In genomic region chr13:33258437-33259193, GRCh38 we compare ENCODE assay signal across 13 cellular contexts. TPM values are rescaled to one million over a fixed set of nuclear protein-coding genes. Genes with fewer than 3 reads are reported as not detected.
DNase-seq lines count a peak whose midpoint lies in the region; ATAC-seq and TF ChIP-seq lines count a peak whose summit lies in the region.
"Had no signal": no experiment of that assay in that cellular context is flagged by ENCODE, and none has a peak within 500 bp of the region (broad histone marks: within the 10 kb centered on the region; RNA-seq: fewer than 3 reads in every experiment).

No MANE protein-coding gene starts in this region.

- TF ChIP-seq CTCF in A673 (conservative IDR thresholded peaks at IDR 0.05; ENCODE audit: low read depth, low read length) (no peak), gastroesophageal sphincter (IDR thresholded peaks at IDR 0.05) (no peak)

- H3K36me3 ChIP-seq in A673 (ENCODE audit: insufficient read depth, low read length, poor library complexity, severe bottlenecking) = no peaks in the 10 kb centered on the region
- H3K36me3 ChIP-seq in gastroesophageal sphincter = no peaks in the 10 kb centered on the region
- H3K36me3 ChIP-seq in neuron (ENCODE audit: insufficient read depth, low read length) = no peaks in the 10 kb centered on the region

- POLR2A ChIA-PET in A673 (lab: Charles Lee; ENCODE audit: low non-redundant PET) = no interaction called here

- H3K9me3 ChIP-seq in A673 (ENCODE audit: low read depth, low read length, poor library complexity, severe bottlenecking) (no peaks in the 10 kb centered on the region), gastroesophageal sphincter (no peaks in the 10 kb centered on the region), neuron (ENCODE audit: low read length) (no peaks in the 10 kb centered on the region)

- H3K4me3 ChIP-seq in A673 (ENCODE audit: low read depth, low read length, poor library complexity, severe bottlenecking) = no peak overlapping the region
- H3K4me3 ChIP-seq in gastroesophageal sphincter = no peak overlapping the region
- H3K4me3 ChIP-seq in neuron (ENCODE audit: low read length) = no peak overlapping the region

- no peak for TF ChIP-seq POLR2A in gastroesophageal sphincter (IDR thresholded peaks at IDR 0.05)

- TF ChIP-seq EP300 in gastroesophageal sphincter (IDR thresholded peaks at IDR 0.05) = no peak

- BruUV-seq in A673 (replicated peaks; lab: Mats Ljungman, UMichigan) = no TSS peak

- DNase-seq in A673 (ENCODE audit: low spot score) = no peak
- DNase-seq in amniotic stem cell (lab: John Stamatoyannopoulos, UW) = peak; percentile 21
- no peak for DNase-seq in NCI-H2107 (lab: John Stamatoyannopoulos, UW)
- DNase-seq in GOT3 (lab: John Stamatoyannopoulos, UW) = no peak
- no peak for DNase-seq in T-helper 9 cell
- DNase-seq in occipital lobe (lab: John Stamatoyannopoulos, UW) = no peak
- DNase-seq: activated CD4-positive, alpha-beta T cell treated with anti-CD3 and anti-CD28 coated beads, Interleukin-2, amount 50 U/mL, for 1 hour; activated naive CD4-positive, alpha-beta T cell treated with Interleukin-2 at 50 U/mL for 16 hours; DMS79 treated with DMSO at 0.1 percent for 48 hours; NCI-H1417 treated with DMSO at 0.1 percent for 48 hours had no signal

- WGBS in gastroesophageal sphincter (ENCODE audit: low coverage in 1 of 2), 2 donors = 10 to 29% methylated on average over 3 to 4 of the region's 4 CpGs

- no peaks in the 10 kb centered on the region for H3K27me3 ChIP-seq in A673 (replicated peaks; ENCODE audit: insufficient read depth, low read depth, low read length, poor library complexity)
- no peaks in the 10 kb centered on the region for H3K27me3 ChIP-seq in gastroesophageal sphincter
- no peaks in the 10 kb centered on the region for H3K27me3 ChIP-seq in neuron (ENCODE audit: insufficient read depth, low read length)

- H2AFZ ChIP-seq in neuron (ENCODE audit: low read depth, low read length) = peak overlapping the region; percentile 54
- H2AFZ ChIP-seq: parathyroid adenoma had no signal

- intact Hi-C loops in A673 (cut with micrococcal nuclease; ENCODE audit: unreplicated experiment) = no loop called here

- peak; percentile 61 for ATAC-seq in gastroesophageal sphincter

- CTCF ChIA-PET in A673 (lab: Charles Lee) = no interaction called here

- H3K27ac ChIP-seq in A673 (ENCODE audit: low read depth, low read length, poor library complexity, severe bottlenecking) = peak overlapping the region; percentile 73
- H3K27ac ChIP-seq in gastroesophageal sphincter = peak overlapping the region; percentile 77 to 79 (median 79)
- H3K27ac ChIP-seq: parathyroid adenoma had no signal

- H3K4me1 ChIP-seq in A673 (ENCODE audit: insufficient read depth, low read length, poor library complexity, severe bottlenecking) = peaks cover 61% of the 10 kb centered on the region
- H3K4me1 ChIP-seq in gastroesophageal sphincter = peaks cover 23 to 86% (median 31%) of the 10 kb centered on the region in 3 donors
- peaks cover 61% of the 10 kb centered on the region for H3K4me1 ChIP-seq in neuron (ENCODE audit: insufficient read depth, low read length)
- H3K4me1 ChIP-seq: parathyroid adenoma had no signal

RNA-seq across cellular contexts. Expression of gene STARD13, which starts 26.9 kb away (rescaled TPM):
- total RNA-seq in A673 (2021) = 45.7 and 48.7 TPM in 2 replicates
- total RNA-seq in gastroesophageal sphincter = 10 to 100 TPM; 46.2 to 63.3 (median 49.3) TPM
- 12.3 TPM for total RNA-seq in occipital lobe
